ENCODE assay signal across 1 cellular context in genomic region chr5:81696418-81697397, GRCh38.
TF ChIP-seq lines count a peak whose summit lies in the region.

No MANE protein-coding gene starts in this region.

TF ChIP-seq in GM23338, 12 proteins besides CTCF, POLR2A, EP300 and RAD21:
- TF ChIP-seq ZNF114 (CRISPR knock-in tag; IDR thresholded peaks at IDR 0.05) (no peak), EZH2phosphoT487 (IDR thresholded peaks at IDR 0.05; ENCODE audit: unreplicated experiment) (no peak), ZNF462 (CRISPR knock-in tag; IDR thresholded peaks at IDR 0.05) (no peak), NANOG (IDR thresholded peaks at IDR 0.05; ENCODE audit: borderline replicate concordance) (no peak), STAT1 (IDR thresholded peaks at IDR 0.05; ENCODE audit: unreplicated experiment) (no peak), JUNB (IDR thresholded peaks at IDR 0.05; ENCODE audit: unreplicated experiment) (no peak), ETS1 (IDR thresholded peaks at IDR 0.05) (no peak), REST (IDR thresholded peaks at IDR 0.05; ENCODE audit: unreplicated experiment) (no peak), EZH2 (IDR thresholded peaks at IDR 0.05; ENCODE audit: low read depth, unreplicated experiment) (no peak), POLR2AphosphoS5 (IDR thresholded peaks at IDR 0.05; ENCODE audit: low read depth) (no peak), ZNF331 (CRISPR knock-in tag; IDR thresholded peaks at IDR 0.05; ENCODE audit: low read depth) (no peak), CREB1 (CRISPR knock-in tag; IDR thresholded peaks at IDR 0.05; ENCODE audit: low read depth) (no peak)
